Comparison of ENCODE assay signal across 8 cellular contexts in genomic region chr7:44082541-44083207, GRCh38. TPM values are rescaled to one million over a fixed set of nuclear protein-coding genes. Genes with fewer than 3 reads are reported as not detected.
DNase-seq lines count a peak whose midpoint lies in the region; ATAC-seq and TF ChIP-seq lines count a peak whose summit lies in the region.

No MANE protein-coding gene starts in this region.

- H3K36me3 ChIP-seq in esophagus squamous epithelium = peaks cover 21 to 32% (median 30%) of the 10 kb centered on the region in 3 donors

- peaks cover 0 to 68% (median 24%) of the 10 kb centered on the region in 3 donors for H3K4me1 ChIP-seq in esophagus squamous epithelium

- peak in 2 of 4 donors; percentile 42 to 53 for TF ChIP-seq POLR2A in esophagus squamous epithelium (IDR thresholded peaks at IDR 0.05)

- intact Hi-C loops in esophagus squamous epithelium (cut with DNase I) = no loop called here

- H3K9me3 ChIP-seq in esophagus squamous epithelium = no peaks in the 10 kb centered on the region

- DNase-seq in DMS79 (lab: John Stamatoyannopoulos, UW) (peak; percentile 100), KG1 (lab: John Stamatoyannopoulos, UW) (peak; percentile 97), esophagus squamous epithelium (lab: John Stamatoyannopoulos, UW) (peak; percentile 98), myocyte (ENCODE audit: low read depth) (peak; percentile 100)
- peak; percentile 96 to 98 for DNase-seq in activated T-cell treated with anti-CD3 and anti-CD28 coated beads, Interleukin-2, amount 50 U/mL, for 48 hours
- DNase-seq in stimulated activated CD8-positive, alpha-beta memory T cell treated with anti-CD3 and anti-CD28 coated beads, Interleukin-7, amount 100 ng/mL, for 4 hours (ENCODE audit: low read depth in 2 of 2) = peak; percentile 96 to 99

- peak; percentile 90 for ATAC-seq in GM21737 (IDR thresholded peaks at IDR 0.05; ENCODE audit: unreplicated experiment)

- H3K4me3 ChIP-seq in esophagus squamous epithelium = peak overlapping the region; percentile 64 to 99 (median 70)

- peak in 1 of 6 experiments; percentile 3 for TF ChIP-seq CTCF in esophagus squamous epithelium (IDR thresholded peaks at IDR 0.05)

- H3K27ac ChIP-seq in esophagus squamous epithelium = peak overlapping the region; percentile 88 to 96 (median 92)

- WGBS in esophagus squamous epithelium, 2 donors = 1 to 2% methylated on average over 14 to 17 of the region's 54 CpGs

- no peaks in the 10 kb centered on the region for H3K27me3 ChIP-seq in esophagus squamous epithelium

TF ChIP-seq in PFSK-1, 5 proteins besides CTCF, POLR2A, EP300 and RAD21:
- no peak for TF ChIP-seq TAF1 (IDR thresholded peaks at IDR 0.05; ENCODE audit: borderline replicate concordance, insufficient read depth, low read length)
- TF ChIP-seq, protein P1, sequence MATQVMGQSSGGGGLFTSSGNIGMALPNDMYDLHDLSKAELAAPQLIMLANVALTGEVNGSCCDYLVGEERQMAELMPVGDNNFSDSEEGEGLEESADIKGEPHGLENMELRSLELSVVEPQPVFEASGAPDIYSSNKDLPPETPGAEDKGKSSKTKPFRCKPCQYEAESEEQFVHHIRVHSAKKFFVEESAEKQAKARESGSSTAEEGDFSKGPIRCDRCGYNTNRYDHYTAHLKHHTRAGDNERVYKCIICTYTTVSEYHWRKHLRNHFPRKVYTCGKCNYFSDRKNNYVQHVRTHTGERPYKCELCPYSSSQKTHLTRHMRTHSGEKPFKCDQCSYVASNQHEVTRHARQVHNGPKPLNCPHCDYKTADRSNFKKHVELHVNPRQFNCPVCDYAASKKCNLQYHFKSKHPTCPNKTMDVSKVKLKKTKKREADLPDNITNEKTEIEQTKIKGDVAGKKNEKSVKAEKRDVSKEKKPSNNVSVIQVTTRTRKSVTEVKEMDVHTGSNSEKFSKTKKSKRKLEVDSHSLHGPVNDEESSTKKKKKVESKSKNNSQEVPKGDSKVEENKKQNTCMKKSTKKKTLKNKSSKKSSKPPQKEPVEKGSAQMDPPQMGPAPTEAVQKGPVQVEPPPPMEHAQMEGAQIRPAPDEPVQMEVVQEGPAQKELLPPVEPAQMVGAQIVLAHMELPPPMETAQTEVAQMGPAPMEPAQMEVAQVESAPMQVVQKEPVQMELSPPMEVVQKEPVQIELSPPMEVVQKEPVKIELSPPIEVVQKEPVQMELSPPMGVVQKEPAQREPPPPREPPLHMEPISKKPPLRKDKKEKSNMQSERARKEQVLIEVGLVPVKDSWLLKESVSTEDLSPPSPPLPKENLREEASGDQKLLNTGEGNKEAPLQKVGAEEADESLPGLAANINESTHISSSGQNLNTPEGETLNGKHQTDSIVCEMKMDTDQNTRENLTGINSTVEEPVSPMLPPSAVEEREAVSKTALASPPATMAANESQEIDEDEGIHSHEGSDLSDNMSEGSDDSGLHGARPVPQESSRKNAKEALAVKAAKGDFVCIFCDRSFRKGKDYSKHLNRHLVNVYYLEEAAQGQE (IDR thresholded peaks at IDR 0.05; ENCODE audit: insufficient read depth in 1 of 2, low read depth in 2 of 2, low read length in 2 of 2) = no peak
- TF ChIP-seq FOXP2 (optimal IDR thresholded peaks at IDR 0.05; ENCODE audit: borderline replicate concordance, extremely low read depth, extremely low read length, insufficient read depth) = peak; percentile 51
- 0 out of 2 replicates have a peak, but pooled peaks have one; percentile 31 for TF ChIP-seq SIN3A (IDR thresholded peaks at IDR 0.05; ENCODE audit: borderline replicate concordance, insufficient read depth, low read length)
- peak; percentile 55 for TF ChIP-seq POLR2AphosphoS5 (IDR thresholded peaks at IDR 0.05; ENCODE audit: low read depth, low read length)

RNA-seq across cellular contexts. Expression of gene POLM, which starts 0.3 kb away (rescaled TPM):
- 11.4 TPM for polyA plus RNA-seq in PFSK-1 (2012; ENCODE audit: insufficient read length, low read depth)
- total RNA-seq in esophagus squamous epithelium (10 to 100 TPM; 24.1 to 45.9 (median 24.8) TPM), myocyte (39.4 and 40.3 TPM in 2 replicates)
- 14.8 TPM for polyA plus RNA-seq in myocyte (2012)

RNA-seq across cellular contexts. Expression of gene PGAM2, which starts 17.3 kb away (rescaled TPM):
- polyA plus RNA-seq in PFSK-1 (2012; ENCODE audit: insufficient read length, low read depth) = not detected
- total RNA-seq in esophagus squamous epithelium (1 to 10 TPM in 2 of 4 donors, under 1 TPM in 1, not detected in 1; 0.57 to 1.6 (median 1.3) TPM), myocyte (62.5 and 81.2 TPM in 2 replicates)
- 38.5 TPM for polyA plus RNA-seq in myocyte (2012)

RNA-seq across cellular contexts. Expression of gene AEBP1, which starts 21.5 kb away (rescaled TPM):
- polyA plus RNA-seq in PFSK-1 (2012; ENCODE audit: insufficient read length, low read depth) = 288 TPM
- 10 to 100 TPM in 2 of 4 donors, 1 to 10 TPM in 2; 4.6 to 83.9 (median 25.2) TPM for total RNA-seq in esophagus squamous epithelium
- 0.75 and 1.2 TPM in 2 replicates for total RNA-seq in myocyte
- polyA plus RNA-seq in myocyte (2012) = 1.4 TPM

RNA-seq across cellular contexts. Expression of gene DBNL, which starts 38.2 kb away (rescaled TPM):
- polyA plus RNA-seq in PFSK-1 (2012; ENCODE audit: insufficient read length, low read depth) = 100 TPM
- total RNA-seq in esophagus squamous epithelium (100 to 1,000 TPM; 185 to 337 (median 225) TPM), myocyte (112 and 153 TPM in 2 replicates)
- polyA plus RNA-seq in myocyte (2012) = 162 TPM

RNA-seq across cellular contexts. Expression of gene POLD2, which starts 40.7 kb away (rescaled TPM):
- polyA plus RNA-seq in PFSK-1 (2012; ENCODE audit: insufficient read length, low read depth) = 297 TPM
- total RNA-seq in esophagus squamous epithelium (100 to 1,000 TPM in 1 of 4 donors, 10 to 100 TPM in 3; 71.2 to 164 (median 89.5) TPM), myocyte (199 and 211 TPM in 2 replicates)
- polyA plus RNA-seq in myocyte (2012) = 242 TPM

Comparison
In these comparisons a context has a peak if more than half of its experiments do, and no peak if none do; other contexts are left out.
1. Peak in every context shown above with its lines: DNase-seq, ATAC-seq, H3K4me3 ChIP-seq and H3K27ac ChIP-seq.
2. RNA of gene PGAM2, which starts 17.3 kb away (total RNA-seq): 62.5 to 81.2 TPM in myocyte; 0.57 to 1.6 TPM in esophagus squamous epithelium; every median in the first group is over 10 times any median in the second.